Comparison of ENCODE assay signal across 8 cellular contexts in the genomic region with DNA sequence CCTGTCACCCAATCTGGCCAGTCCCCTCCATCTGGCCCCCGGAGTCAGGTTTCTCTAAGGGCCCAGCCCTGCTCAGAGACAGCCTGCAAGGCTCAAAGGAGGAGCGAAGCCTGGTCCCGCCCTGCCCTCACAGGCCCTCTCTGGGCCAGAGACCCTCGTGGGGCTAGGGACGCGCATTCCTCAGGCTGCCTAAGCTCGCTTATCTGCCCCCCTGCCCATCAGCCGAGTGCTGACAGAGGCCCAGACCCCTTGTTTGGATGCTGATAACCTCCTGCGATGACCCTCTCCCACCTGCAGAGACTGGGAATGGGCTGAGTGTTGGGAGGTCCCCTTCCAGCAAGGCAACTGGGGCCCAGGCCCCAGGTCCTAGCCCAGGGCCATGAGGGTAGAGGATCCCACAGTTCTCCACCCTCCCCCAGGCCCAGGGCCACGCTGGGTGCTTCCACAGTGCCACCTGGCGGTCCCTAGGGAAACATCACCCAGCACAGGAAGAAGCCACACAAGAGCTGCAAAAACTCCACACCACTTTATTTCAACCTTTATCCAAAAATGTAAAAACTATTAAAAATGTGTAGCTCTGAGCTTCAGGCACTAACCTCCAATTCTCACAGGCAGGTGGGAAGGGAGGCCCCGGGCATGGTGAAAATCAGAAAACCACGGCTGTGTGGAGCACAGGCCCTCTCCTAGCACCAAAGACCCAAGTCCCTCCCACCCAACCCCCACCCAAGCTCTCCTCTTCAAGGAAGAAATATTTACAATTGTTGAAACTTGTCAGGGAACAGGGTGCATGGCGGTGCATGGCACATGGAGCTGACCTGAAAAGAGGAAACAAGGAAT. TPM values are rescaled to one million over a fixed set of nuclear protein-coding genes. Genes with fewer than 3 reads are reported as not detected.
DNase-seq lines count a peak whose midpoint lies in the region; ATAC-seq and TF ChIP-seq lines count a peak whose summit lies in the region.

No MANE protein-coding gene starts in this region.

- peak; percentile 56 for ATAC-seq in esophagus mucosa
- no peak for ATAC-seq in HG03565 (IDR thresholded peaks at IDR 0.05; ENCODE audit: unreplicated experiment)

- no peak overlapping the region for H3K27ac Mint-ChIP-seq in nephron
- peak overlapping the region; percentile 99 for H3K27ac Mint-ChIP-seq in stimulated activated naive CD8-positive, alpha-beta T cell treated with anti-CD3 and anti-CD28 coated beads, Interleukin-15, Interleukin-2, amounts not matched to agents 100 ng/mL and 50 ng/mL, for 24 hours

- H3K4me1 Mint-ChIP-seq in nephron, result peaks cover 43% of the 10 kb centered on the region
- peaks cover 60% of the 10 kb centered on the region for H3K4me1 Mint-ChIP-seq in stimulated activated naive CD8-positive, alpha-beta T cell treated with anti-CD3 and anti-CD28 coated beads, Interleukin-15, Interleukin-2, amounts not matched to agents 100 ng/mL and 50 ng/mL, for 24 hours (ENCODE audit: low read depth)

- DNase-seq in COLO829 (ENCODE audit: low spot score) (peak; percentile 84), HEK293T (ENCODE audit: extremely low spot score) (peak; percentile 89), NOMO-1 treated with dmso at 0.1 percent for 144 hours (lab: John Stamatoyannopoulos, UW; ENCODE audit: unreplicated experiment) (peak; percentile 40)
- peak; percentile 89 for DNase-seq in activated CD8-positive, alpha-beta memory T cell treated with anti-CD3 and anti-CD28 coated beads, Interleukin-2, amount 50 U/mL, for 48 hours

- peaks cover 60% of the 10 kb centered on the region for H3K27me3 Mint-ChIP-seq in nephron (ENCODE audit: low read depth)
- peaks cover 21% of the 10 kb centered on the region for H3K27me3 Mint-ChIP-seq in stimulated activated naive CD8-positive, alpha-beta T cell treated with anti-CD3 and anti-CD28 coated beads, Interleukin-15, Interleukin-2, amounts not matched to agents 100 ng/mL and 50 ng/mL, for 24 hours

- TF ChIP-seq CTCF in nephron (IDR thresholded peaks at IDR 0.05; ENCODE audit: unreplicated experiment in 3 of 3), result peak; percentile 86 to 96 (median 92)

- CTCF ChIA-PET in HEK293T (lab: Yijun Ruan, JAX), result interaction anchor here (0.5 to 2.7 kb wide), 21 partner anchors 9 to 568 kb away, joined by 3 to 41 read pairs (median 4); partner anchors contain the start of genes DPCD, OGA and POLL

- H3K9me3 Mint-ChIP-seq in nephron, result no peaks in the 10 kb centered on the region
- no peaks in the 10 kb centered on the region for H3K9me3 Mint-ChIP-seq in stimulated activated naive CD8-positive, alpha-beta T cell treated with anti-CD3 and anti-CD28 coated beads, Interleukin-15, Interleukin-2, amounts not matched to agents 100 ng/mL and 50 ng/mL, for 24 hours

- H3K36me3 Mint-ChIP-seq in nephron (ENCODE audit: low read depth), result peaks cover 19% of the 10 kb centered on the region
- peaks cover 60% of the 10 kb centered on the region for H3K36me3 Mint-ChIP-seq in stimulated activated naive CD8-positive, alpha-beta T cell treated with anti-CD3 and anti-CD28 coated beads, Interleukin-15, Interleukin-2, amounts not matched to agents 100 ng/mL and 50 ng/mL, for 24 hours (ENCODE audit: low read depth)

- POLR2A ChIA-PET in HEK293T (lab: Yijun Ruan, JAX), result interaction anchor here (0.8 to 1.8 kb wide), 6 partner anchors 10 to 193 kb away, joined by 3 to 6 read pairs (median 4); partner anchors contain the start of genes DPCD, OGA and POLL

- peak overlapping the region; percentile 98 to 100 (median 100) for H3K4me3 Mint-ChIP-seq in nephron
- peak overlapping the region; percentile 100 for H3K4me3 Mint-ChIP-seq in stimulated activated naive CD8-positive, alpha-beta T cell treated with anti-CD3 and anti-CD28 coated beads, Interleukin-15, Interleukin-2, amounts not matched to agents 100 ng/mL and 50 ng/mL, for 24 hours

TF ChIP-seq in HEK293T, 16 proteins besides CTCF, POLR2A, EP300 and RAD21:
- TF ChIP-seq FOXK2 (IDR thresholded peaks at IDR 0.05) (no peak), TARDBP (IDR thresholded peaks at IDR 0.05) (no peak), LEF1 (IDR thresholded peaks at IDR 0.05; ENCODE audit: borderline replicate concordance) (no peak)

RNA-seq across cellular contexts. Expression of gene NPM3, which starts 2.2 kb away (rescaled TPM):
- total RNA-seq in esophagus mucosa, result 70.2 TPM

RNA-seq across cellular contexts. Expression of gene FGF8, which starts 5.1 kb away (rescaled TPM):
- not detected for total RNA-seq in esophagus mucosa

RNA-seq across cellular contexts. Expression of gene OGA, which starts 37.2 kb away (rescaled TPM):
- 54.4 TPM for total RNA-seq in esophagus mucosa
